Comparison of ENCODE assay signal across 41 cellular contexts in genomic region chr6:136652656-136653055, GRCh38.
"Had no signal": no experiment of that assay in that cellular context is flagged by ENCODE, and none has a peak within 500 bp of the region (broad histone marks: within the 10 kb centered on the region; RNA-seq: fewer than 3 reads in every experiment).

No MANE protein-coding gene starts in this region.

- ATAC-seq: activated CD8-positive, alpha-beta memory T cell treated with anti-CD3 and anti-CD28 coated beads, Interleukin-2, amount 10 ng/mL, durations not matched to agents 7 days and 5 days; activated T-cell treated with anti-CD3 and anti-CD28 coated beads, Interleukin-2, amount 50 U/mL, for 72 hours; Right ventricle myocardium inferior; SK-N-SH treated with all-trans-retinoic acid at 6 μM for 48 hours; T-cell had no signal

- H3K27ac Mint-ChIP-seq: activated CD4-positive, alpha-beta memory T cell treated with anti-CD3 and anti-CD28 coated beads, Interleukin-2, amount 10 ng/mL, durations not matched to agents 7 days and 5 days; activated CD8-positive, alpha-beta memory T cell treated with anti-CD3 and anti-CD28 coated beads, Interleukin-2, amount 10 ng/mL, durations not matched to agents 7 days and 5 days; activated naive CD8-positive, alpha-beta T cell treated with anti-CD3 and anti-CD28 coated beads, Interleukin-2, amount 10 ng/mL, durations not matched to agents 7 days and 5 days; activated T-helper 2 cell treated with anti-CD3 and anti-CD28 coated beads, Interferon-gamma antibody, Interleukin-2, Interleukin-4, amounts not matched to agents 10 μg/mL and 5 μg/mL and 100 μg/mL, durations not matched to agents 14 hours and 24 hours and 36 hours had no signal

- DNase-seq: activated CD4-positive, alpha-beta memory T cell treated with anti-CD3 and anti-CD28 coated beads, Interleukin-2, amount 10 ng/mL, durations not matched to agents 7 days and 5 days; activated CD4-positive, alpha-beta T cell treated with anti-CD3 and anti-CD28 coated beads for 1 hour; activated CD4-positive, alpha-beta T cell treated with anti-CD3 and anti-CD28 coated beads for 48 hours; activated CD4-positive, CD25-positive, alpha-beta regulatory T cell; activated CD8-positive, alpha-beta memory T cell treated with anti-CD3 and anti-CD28 coated beads for 24 hours; activated CD8-positive, alpha-beta memory T cell treated with anti-CD3 and anti-CD28 coated beads, Interleukin-2, amount 10 ng/mL, durations not matched to agents 7 days and 5 days; activated CD8-positive, alpha-beta memory T cell treated with anti-CD3 and anti-CD28 coated beads, Interleukin-2, amount 50 U/mL, for 48 hours; activated gamma-delta T cell; activated naive CD4-positive, alpha-beta T cell treated with Interleukin-2 at 50 U/mL for 16 hours; activated naive CD8-positive, alpha-beta T cell treated with anti-CD3 and anti-CD28 coated beads, Interleukin-2, amount 10 ng/mL, durations not matched to agents 7 days and 5 days; activated T-cell treated with anti-CD3 and anti-CD28 coated beads, Interleukin-2, amount 50 U/mL, for 72 hours; amygdala; cerebellar nuclear complex; Kasumi-1; KG1; MM.1S; MV-4-11; NCI-H1092; NCI-H1436 treated with DMSO at 0.1 percent for 48 hours; NCI-H187; NCI-H2029 treated with DMSO at 0.1 percent for 48 hours; NCI-H2107; NCI-H2171; NCI-H510A; NCI-H526; NCI-H748 treated with DMSO at 0.1 percent for 48 hours; NK-92 treated with Interleukin-12 subunit alpha and Interleukin-12 subunit beta, amount 100 ng/mL, for 24 hours; PC-9; SIG-M5; T-cell; T-helper 2 cell; T-helper 9 cell; WERI-Rb-1 had no signal

- FAIRE-seq: RCC 7860 had no signal

- H3K27me3 Mint-ChIP-seq: activated CD4-positive, alpha-beta memory T cell treated with anti-CD3 and anti-CD28 coated beads, Interleukin-2, amount 10 ng/mL, durations not matched to agents 7 days and 5 days; activated CD8-positive, alpha-beta memory T cell treated with anti-CD3 and anti-CD28 coated beads, Interleukin-2, amount 10 ng/mL, durations not matched to agents 7 days and 5 days; activated naive CD4-positive, alpha-beta T cell treated with anti-CD3 and anti-CD28 coated beads, Interleukin-2, amount 50 U/mL, for 24 hours; activated naive CD8-positive, alpha-beta T cell treated with anti-CD3 and anti-CD28 coated beads, Interleukin-2, amount 10 ng/mL, durations not matched to agents 7 days and 5 days; T-cell had no signal

- H3K4me1 ChIP-seq: breast epithelium had no signal

- H3K9me3 ChIP-seq: ascending aorta, breast epithelium had no signal

- H3K4me3 ChIP-seq: ascending aorta, breast epithelium, PC-9 had no signal

- H3K4me3 Mint-ChIP-seq: activated CD4-positive, alpha-beta memory T cell treated with anti-CD3 and anti-CD28 coated beads, Interleukin-2, amount 10 ng/mL, durations not matched to agents 7 days and 5 days; activated CD8-positive, alpha-beta memory T cell treated with anti-CD3 and anti-CD28 coated beads, Interleukin-2, amount 10 ng/mL, durations not matched to agents 7 days and 5 days; activated naive CD4-positive, alpha-beta T cell treated with anti-CD3 and anti-CD28 coated beads, Interleukin-2, amount 50 U/mL, for 24 hours; activated naive CD8-positive, alpha-beta T cell treated with anti-CD3 and anti-CD28 coated beads, Interleukin-2, amount 10 ng/mL, durations not matched to agents 7 days and 5 days; activated T-cell treated with anti-CD3 and anti-CD28 coated beads, Interleukin-2, amount 50 U/mL, for 72 hours; T-cell had no signal

- H3K4me1 Mint-ChIP-seq: activated CD4-positive, alpha-beta memory T cell treated with anti-CD3 and anti-CD28 coated beads, Interleukin-2, amount 10 ng/mL, durations not matched to agents 7 days and 5 days; activated naive CD4-positive, alpha-beta T cell treated with anti-CD3 and anti-CD28 coated beads, Interleukin-2, amount 50 U/mL, for 24 hours; T-cell had no signal

- H3K9me3 Mint-ChIP-seq: activated CD4-positive, alpha-beta memory T cell treated with anti-CD3 and anti-CD28 coated beads, Interleukin-2, amount 10 ng/mL, durations not matched to agents 7 days and 5 days; activated naive CD4-positive, alpha-beta T cell treated with anti-CD3 and anti-CD28 coated beads, Interleukin-2, amount 50 U/mL, for 24 hours; activated naive CD8-positive, alpha-beta T cell treated with anti-CD3 and anti-CD28 coated beads, Interleukin-2, amount 10 ng/mL, durations not matched to agents 7 days and 5 days; activated T-cell treated with anti-CD3 and anti-CD28 coated beads, Interleukin-2, amount 50 U/mL, for 72 hours; activated T-helper 2 cell treated with anti-CD3 and anti-CD28 coated beads, Interferon-gamma antibody, Interleukin-2, Interleukin-4, amounts not matched to agents 10 μg/mL and 5 μg/mL and 100 μg/mL, durations not matched to agents 14 hours and 24 hours and 36 hours; T-cell had no signal

- H3K27ac ChIP-seq: ascending aorta, breast epithelium, PC-9, RWPE1, WERI-Rb-1 had no signal

- H3K36me3 ChIP-seq: breast epithelium, WERI-Rb-1 had no signal

- H3K27me3 ChIP-seq: ascending aorta, breast epithelium had no signal
